In genomic region chr16:11400076-11400475, GRCh38 we compare ENCODE assay signal across 1 cellular context.
TF ChIP-seq lines count a peak whose summit lies in the region.

No MANE protein-coding gene starts in this region.

TF ChIP-seq in H1, 55 proteins besides CTCF, POLR2A, EP300 and RAD21 (continued from another document):
- TF ChIP-seq SP4 (IDR thresholded peaks at IDR 0.05; ENCODE audit: low read length), result no peak
